In the genomic region with DNA sequence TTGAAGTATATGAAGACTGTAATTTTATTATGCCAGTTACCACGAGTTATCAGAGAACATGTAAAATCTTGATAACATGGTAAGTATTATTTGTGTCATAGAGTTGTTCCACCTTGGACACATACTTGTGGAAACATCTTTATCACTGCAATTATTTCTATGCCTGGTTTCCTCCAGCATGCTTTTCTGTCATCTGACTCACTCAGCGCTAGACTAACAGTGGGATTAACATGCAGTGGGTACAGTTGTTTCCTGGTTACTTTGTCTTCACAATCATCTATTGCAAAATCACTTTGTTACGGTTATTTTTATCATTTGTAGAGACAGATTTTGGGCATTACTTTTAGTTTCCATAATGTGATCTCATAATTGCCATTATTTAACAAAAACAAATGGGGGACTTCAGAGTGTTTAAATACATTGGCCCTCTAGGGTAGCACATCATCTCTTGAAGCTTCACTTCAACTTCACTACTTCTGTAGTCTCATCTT, we compare ENCODE assay signal across 15 cellular contexts.
A peak's percentile ranks its signal among the peaks of the same experiment; 100 is the strongest.
DNase-seq lines count a peak whose midpoint lies in the region; TF ChIP-seq lines count a peak whose summit lies in the region.
"Had no signal": no experiment of that assay in that cellular context is flagged by ENCODE, and none has a peak within 500 bp of the region (broad histone marks: within the 10 kb centered on the region; RNA-seq: fewer than 3 reads in every experiment).

TSS of gene STATH (plus strand) at position 441 of the 491 bp plus-strand sequence. CDS start 2,472 bp downstream, outside the sequence.

- DNase-seq in HPDE6-E6E7 (ENCODE audit: extremely low spot score) (peak; percentile 56), NCI-H226 (peak; percentile 6), choroid plexus epithelial cell (ENCODE audit: low read depth) (peak; percentile 26), kidney tubule cell (ENCODE audit: low spot score) (peak; percentile 9), DMS153 (lab: John Stamatoyannopoulos, UW) (no peak), kidney glomerular epithelial cell (lab: John Stamatoyannopoulos, UW) (no peak)
- DNase-seq in stimulated activated CD4-positive, alpha-beta T cell treated with anti-CD3 and anti-CD28 coated beads, Interleukin-4, amount 100 ng/mL, for 4 hours = no peak
- DNase-seq: CD8-positive, alpha-beta T cell; NCI-H1417; NCI-H1930; NCI-H2171 treated with DMSO at 0.1 percent for 48 hours; NCI-H524; RPMI8226 had no signal

- H3K4me3 ChIP-seq in choroid plexus epithelial cell (ENCODE audit: low read depth, low read length) = no peak within 1 kb of the TSS
- H3K4me3 ChIP-seq: HAP-1, K562 had no signal

- no peak for TF ChIP-seq CTCF in choroid plexus epithelial cell (conservative IDR thresholded peaks at IDR 0.05; ENCODE audit: low read depth, low read length)

Comparison
In these comparisons a context has a peak if more than half of its experiments do, and no peak if none do; other contexts are left out.
1. DNase-seq: peak in HPDE6-E6E7 (single experiment), NCI-H226 (single experiment), choroid plexus epithelial cell (single experiment) and kidney tubule cell (single experiment); none in DMS153 (single experiment), kidney glomerular epithelial cell (single experiment) and stimulated activated CD4-positive, alpha-beta T cell treated with anti-CD3 and anti-CD28 coated beads, Interleukin-4, amount 100 ng/mL, for 4 hours (0 of 2).